In genomic region chr5:73212693-73213092, GRCh38 we compare ENCODE assay signal across 21 cellular contexts. TPM values are rescaled to one million over a fixed set of nuclear protein-coding genes. Genes with fewer than 3 reads are reported as not detected.
"Had no signal": no experiment of that assay in that cellular context is flagged by ENCODE, and none has a peak within 500 bp of the region (broad histone marks: within the 10 kb centered on the region; RNA-seq: fewer than 3 reads in every experiment).

No MANE protein-coding gene starts in this region.

RNA-seq across cellular contexts. Expression of gene TMEM174, which starts 39.7 kb away (rescaled TPM):
- total RNA-seq: activated naive CD4-positive, alpha-beta T cell treated with anti-CD3 and anti-CD28 coated beads for 36 hours; activated naive CD4-positive, alpha-beta T cell treated with anti-CD3 and anti-CD28 coated beads, Interleukin-2, amount 50 U/mL, for 72 hours; activated naive CD8-positive, alpha-beta T cell treated with anti-CD3 and anti-CD28 coated beads for 36 hours; activated naive CD8-positive, alpha-beta T cell treated with anti-CD3 and anti-CD28 coated beads, Interleukin-2, amount 10 ng/mL, durations not matched to agents 7 days and 5 days; activated T-cell treated with anti-CD3 and anti-CD28 coated beads, Interleukin-2, amount 50 U/mL, for 4 hours; activated T-cell treated with anti-CD3 and anti-CD28 coated beads, Interleukin-2, amount 50 U/mL, for 72 hours; activated T-helper 1 cell treated with anti-CD3 and anti-CD28 coated beads, Interleukin-12 subunit alpha, Interleukin-12 subunit beta, Interleukin-2, Interleukin-4 antibody, amounts not matched to agents 30 ng/mL and 10 ng/mL and 1 ng/mL, durations not matched to agents 14 hours and 24 hours and 36 hours; activated T-helper 17 cell treated with anti-CD3 and anti-CD28 coated beads, Interleukin-2, amount 50 U/mL, for 72 hours; activated T-helper 2 cell treated with anti-CD3 and anti-CD28 coated beads, Interferon-gamma antibody, Interleukin-2, Interleukin-4, amounts not matched to agents 10 μg/mL and 5 μg/mL and 100 μg/mL, durations not matched to agents 14 hours and 24 hours and 36 hours; adrenal gland; aorta; ascending aorta; astrocyte; body of pancreas; breast epithelium; bronchial epithelial cell; cardiac muscle cell; cardiac septum; cerebellum; chondrocyte had no signal
- polyA plus RNA-seq: adipose tissue, adrenal gland, aorta, cardiac muscle cell had no signal
